1 cellular context compared by ENCODE assay signal in genomic region chr6:79089552-79090404, GRCh38.
TF ChIP-seq lines count a peak whose summit lies in the region.

No MANE protein-coding gene starts in this region.

TF ChIP-seq in HEK293, 187 proteins besides CTCF, POLR2A, EP300 and RAD21 (continued from another document):
- TF ChIP-seq, protein P1, sequence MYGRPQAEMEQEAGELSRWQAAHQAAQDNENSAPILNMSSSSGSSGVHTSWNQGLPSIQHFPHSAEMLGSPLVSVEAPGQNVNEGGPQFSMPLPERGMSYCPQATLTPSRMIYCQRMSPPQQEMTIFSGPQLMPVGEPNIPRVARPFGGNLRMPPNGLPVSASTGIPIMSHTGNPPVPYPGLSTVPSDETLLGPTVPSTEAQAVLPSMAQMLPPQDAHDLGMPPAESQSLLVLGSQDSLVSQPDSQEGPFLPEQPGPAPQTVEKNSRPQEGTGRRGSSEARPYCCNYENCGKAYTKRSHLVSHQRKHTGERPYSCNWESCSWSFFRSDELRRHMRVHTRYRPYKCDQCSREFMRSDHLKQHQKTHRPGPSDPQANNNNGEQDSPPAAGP (tag by site-specific recombination; IDR thresholded peaks at IDR 0.05) = no peak
- TF ChIP-seq GLIS2 (tag by site-specific recombination; IDR thresholded peaks at IDR 0.05) (no peak), BCL11B (tag by site-specific recombination; IDR thresholded peaks at IDR 0.05; ENCODE audit: low read depth) (no peak), ZFP3 (tag by site-specific recombination; IDR thresholded peaks at IDR 0.05; ENCODE audit: low read depth) (no peak), TSHZ1 (tag by site-specific recombination; IDR thresholded peaks at IDR 0.05; ENCODE audit: borderline replicate concordance) (no peak)
- TF ChIP-seq, protein P2, sequence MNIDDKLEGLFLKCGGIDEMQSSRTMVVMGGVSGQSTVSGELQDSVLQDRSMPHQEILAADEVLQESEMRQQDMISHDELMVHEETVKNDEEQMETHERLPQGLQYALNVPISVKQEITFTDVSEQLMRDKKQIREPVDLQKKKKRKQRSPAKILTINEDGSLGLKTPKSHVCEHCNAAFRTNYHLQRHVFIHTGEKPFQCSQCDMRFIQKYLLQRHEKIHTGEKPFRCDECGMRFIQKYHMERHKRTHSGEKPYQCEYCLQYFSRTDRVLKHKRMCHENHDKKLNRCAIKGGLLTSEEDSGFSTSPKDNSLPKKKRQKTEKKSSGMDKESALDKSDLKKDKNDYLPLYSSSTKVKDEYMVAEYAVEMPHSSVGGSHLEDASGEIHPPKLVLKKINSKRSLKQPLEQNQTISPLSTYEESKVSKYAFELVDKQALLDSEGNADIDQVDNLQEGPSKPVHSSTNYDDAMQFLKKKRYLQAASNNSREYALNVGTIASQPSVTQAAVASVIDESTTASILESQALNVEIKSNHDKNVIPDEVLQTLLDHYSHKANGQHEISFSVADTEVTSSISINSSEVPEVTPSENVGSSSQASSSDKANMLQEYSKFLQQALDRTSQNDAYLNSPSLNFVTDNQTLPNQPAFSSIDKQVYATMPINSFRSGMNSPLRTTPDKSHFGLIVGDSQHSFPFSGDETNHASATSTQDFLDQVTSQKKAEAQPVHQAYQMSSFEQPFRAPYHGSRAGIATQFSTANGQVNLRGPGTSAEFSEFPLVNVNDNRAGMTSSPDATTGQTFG (tag by site-specific recombination; IDR thresholded peaks at IDR 0.05; ENCODE audit: borderline replicate concordance) = no peak
